In genomic region chr2:26483501-26483900, GRCh38 we compare ENCODE assay signal across 1 cellular context.
TF ChIP-seq lines count a peak whose summit lies in the region.

No MANE protein-coding gene starts in this region.

TF ChIP-seq in H1, 55 proteins besides CTCF, POLR2A, EP300 and RAD21:
- TF ChIP-seq JUN (IDR thresholded peaks at IDR 0.05; ENCODE audit: low read depth, low read length) (no peak), CHD1 (IDR thresholded peaks at IDR 0.05; ENCODE audit: low read depth, low read length) (no peak), POU5F1 (IDR thresholded peaks at IDR 0.05; ENCODE audit: low read depth, low read length) (no peak), SP4 (IDR thresholded peaks at IDR 0.05; ENCODE audit: low read length) (no peak), SP1 (IDR thresholded peaks at IDR 0.05; ENCODE audit: low read depth, low read length) (no peak), USF2 (IDR thresholded peaks at IDR 0.05; ENCODE audit: low read length) (no peak)
TF ChIP-seq in H1: peak in this region for 0.
